14 cellular contexts compared by ENCODE assay signal in genomic region chr16:26987631-26988030, GRCh38.
DNase-seq lines count a peak whose midpoint lies in the region; ATAC-seq and TF ChIP-seq lines count a peak whose summit lies in the region.
"Had no signal": no experiment of that assay in that cellular context is flagged by ENCODE, and none has a peak within 500 bp of the region (broad histone marks: within the 10 kb centered on the region; RNA-seq: fewer than 3 reads in every experiment).

No MANE protein-coding gene starts in this region.

- H3K56ac ChIP-seq in H9 (ENCODE audit: insufficient read length, low read depth, low read length): no peak overlapping the region

- intact Hi-C loops in upper lobe of right lung (cut with DNase I): no loop called here

- no peak for DNase-seq in H9
- peak; percentile 87 for DNase-seq in astrocyte of the hippocampus (ENCODE audit: low read depth, low spot score)
- DNase-seq in upper lobe of right lung: no peak
- no peak for DNase-seq in NCI-H748 (lab: John Stamatoyannopoulos, UW; ENCODE audit: unreplicated experiment)
- DNase-seq: hippocampal formation; NCI-H1048; NCI-H2227 treated with DMSO at 0.1 percent for 48 hours; small intestine; stimulated activated naive CD8-positive, alpha-beta T cell treated with anti-CD3 and anti-CD28 coated beads, Interleukin-15, Interleukin-2, amounts not matched to agents 100 U/mL and 50 U/mL, for 24 hours had no signal

- no peak overlapping the region for H3K4me3 Mint-ChIP-seq in H9

- no peaks in the 10 kb centered on the region for H4K20me1 ChIP-seq in H9 (ENCODE audit: control insufficient read depth, insufficient read depth, insufficient read length)

- no peaks in the 10 kb centered on the region for H3K79me2 ChIP-seq in H9 (ENCODE audit: insufficient read depth, low read length)

- no peak overlapping the region for H2BK20ac ChIP-seq in H9 (ENCODE audit: low read depth, low read length, poor library complexity, severe bottlenecking)

- peaks cover 6 to 10% of the 10 kb centered on the region in 2 experiments for H3K9me3 Mint-ChIP-seq in H9

- H3K9ac ChIP-seq in H9 (ENCODE audit: extremely low read depth, insufficient read length, low read length) (no peak overlapping the region), iPS-20b (ENCODE audit: low read depth, low read length) (peak overlapping the region; percentile 80; the same call in 1 of the 2 replicates)

- TF ChIP-seq CTCF in H9 (conservative IDR thresholded peaks at IDR 0.05) (no peak), upper lobe of right lung (IDR thresholded peaks at IDR 0.05) (no peak)

- H3K27me3 ChIP-seq in H9 (ENCODE audit: insufficient read depth, low read length) (no peaks in the 10 kb centered on the region), iPS-20b (ENCODE audit: insufficient read depth, low read length) (no peaks in the 10 kb centered on the region), upper lobe of right lung (no peaks in the 10 kb centered on the region)
- H3K27me3 ChIP-seq: cardiac muscle cell had no signal

- no peaks in the 10 kb centered on the region; the same call in 1 of the 2 replicates for H3K27me3 Mint-ChIP-seq in H9 (ENCODE audit: low read depth)

- H3K23ac ChIP-seq in H9 (ENCODE audit: insufficient read length, low read depth, low read length): no peak overlapping the region

- no peak overlapping the region for H4K5ac ChIP-seq in H9 (ENCODE audit: insufficient read length, low read depth, low read length)

- no peaks in the 10 kb centered on the region for H3K23me2 ChIP-seq in H9 (ENCODE audit: insufficient read length, low read depth, low read length, poor library complexity, severe bottlenecking)

- H2BK5ac ChIP-seq in H9 (ENCODE audit: insufficient read length, low read length): no peak overlapping the region

- peaks cover 51 to 54% of the 10 kb centered on the region in 2 experiments for H3K4me1 Mint-ChIP-seq in H9

- H3T11ph ChIP-seq in H9 (ENCODE audit: low read length): no peak overlapping the region

- peaks cover 4 to 10% (median 7%) of the 10 kb centered on the region in 3 experiments for H3K36me3 Mint-ChIP-seq in H9 (ENCODE audit: insufficient read depth in 1 of 3, low read depth in 3 of 3)

- H2BK120ac ChIP-seq in H9 (ENCODE audit: low read depth, low read length, poor library complexity, severe bottlenecking): no peak overlapping the region

- WGBS in H9 (ENCODE audit: extremely low coverage, insufficient read length, low lambda C conversion rate): no CpG with 5 or more reads among the region's 6 CpGs

- peak overlapping the region; percentile 80 for H2BK12ac ChIP-seq in H9 (ENCODE audit: insufficient read length, low read depth, low read length)

- no peak overlapping the region; the same call in 1 of the 2 replicates for H3K4ac ChIP-seq in H9 (ENCODE audit: low read depth, low read length)

- H4K8ac ChIP-seq in H9 (replicated peaks; ENCODE audit: insufficient read length, low read depth, low read length): no peak overlapping the region

- H4K91ac ChIP-seq in H9 (ENCODE audit: insufficient read length, low read depth, low read length): no peak overlapping the region

- H3K4me2 ChIP-seq in H9 (ENCODE audit: insufficient read depth, insufficient read length, low read length): no peak overlapping the region

- H3K36me3 ChIP-seq in iPS-20b (ENCODE audit: insufficient read depth, low read depth, low read length): no peaks in the 10 kb centered on the region
- H3K36me3 ChIP-seq in upper lobe of right lung: no peaks in the 10 kb centered on the region
- H3K36me3 ChIP-seq: cardiac muscle cell had no signal

- H3K14ac ChIP-seq in H9 (ENCODE audit: insufficient read depth, low read length): peak overlapping the region; percentile 47; the same call in 1 of the 2 replicates

- no peak overlapping the region for H3K27ac ChIP-seq in H9 (ENCODE audit: insufficient read length, low read depth, low read length)
- H3K27ac ChIP-seq in iPS-20b (ENCODE audit: low read length): peak overlapping the region; percentile 31
- no peak overlapping the region for H3K27ac ChIP-seq in upper lobe of right lung
- H3K27ac ChIP-seq: cardiac muscle cell, VCaP had no signal

- peak overlapping the region; percentile 93 to 100 (median 100); a peak in 6 of 7 replicates for H3K27ac Mint-ChIP-seq in H9

- H2AFZ ChIP-seq in H9 (ENCODE audit: low read length): no peak overlapping the region

- H3K4me1 ChIP-seq in H9 (ENCODE audit: insufficient read depth, low read length) (peaks cover 9% of the 10 kb centered on the region; the same call in 1 of the 2 replicates), iPS-20b (ENCODE audit: insufficient read depth, low read length) (peaks cover 17% of the 10 kb centered on the region; the same call in 1 of the 2 replicates), upper lobe of right lung (no peaks in the 10 kb centered on the region)

- peaks cover 7% of the 10 kb centered on the region for H3K9me3 ChIP-seq in H9 (ENCODE audit: control insufficient read depth, low read depth, low read length)
- H3K9me3 ChIP-seq in iPS-20b (ENCODE audit: insufficient read depth, low read depth, low read length): peaks cover 9% of the 10 kb centered on the region; the same call in 1 of the 2 replicates
- no peaks in the 10 kb centered on the region for H3K9me3 ChIP-seq in upper lobe of right lung

- no peaks in the 10 kb centered on the region for H3K79me1 ChIP-seq in H9 (ENCODE audit: insufficient read depth, low read depth, low read length, poor library complexity, severe bottlenecking)

- peak overlapping the region; percentile 57; the same call in 1 of the 2 replicates for H2BK15ac ChIP-seq in H9 (ENCODE audit: low read depth, low read length)

- H3K18ac ChIP-seq in H9 (ENCODE audit: insufficient read length, low read depth, low read length): peak overlapping the region; percentile 62

- H2AK5ac ChIP-seq in H9 (ENCODE audit: insufficient read length, low read length): no peak overlapping the region

- H3K4me3 ChIP-seq in iPS-20b (ENCODE audit: low read length): no peak overlapping the region
- no peak overlapping the region for H3K4me3 ChIP-seq in upper lobe of right lung
- H3K4me3 ChIP-seq: cardiac muscle cell had no signal

- peak; percentile 25 for ATAC-seq in upper lobe of right lung
- no peak for ATAC-seq in esophagus mucosa
- no peak for ATAC-seq in GM18870 (IDR thresholded peaks at IDR 0.05; ENCODE audit: unreplicated experiment)
- ATAC-seq: stimulated activated naive CD8-positive, alpha-beta T cell treated with anti-CD3 and anti-CD28 coated beads, Interleukin-15, Interleukin-2, amounts not matched to agents 100 U/mL and 50 U/mL, for 24 hours had no signal
